1 cellular context compared by ENCODE assay signal in the genomic region with DNA sequence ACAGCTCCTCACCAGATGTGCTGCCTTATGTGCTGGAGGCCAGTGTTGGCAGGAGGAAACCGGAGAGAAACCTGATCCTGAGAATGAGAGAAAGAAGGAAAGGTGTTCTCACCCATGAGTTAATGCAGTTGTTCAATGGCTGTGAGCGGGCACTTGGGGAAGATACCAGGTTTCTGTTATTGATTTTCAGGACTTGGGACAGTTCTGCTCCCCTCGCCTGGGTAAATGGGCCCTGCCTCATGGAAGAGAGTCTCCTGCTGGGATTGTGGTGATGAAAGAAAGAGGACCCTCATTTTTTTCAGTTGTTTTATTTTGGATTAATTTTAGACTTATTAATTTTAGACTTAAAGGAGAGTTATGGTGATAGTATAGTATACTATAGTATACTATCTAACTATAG.
TF ChIP-seq lines count a peak whose summit lies in the region.

No MANE protein-coding gene starts in this region.

TF ChIP-seq in GM23338, 12 proteins besides CTCF, POLR2A, EP300 and RAD21 (continued from another document):
- no peak for TF ChIP-seq CREB1 (CRISPR knock-in tag; IDR thresholded peaks at IDR 0.05; ENCODE audit: low read depth)
